Comparison of ENCODE assay signal across 23 cellular contexts in the genomic region with DNA sequence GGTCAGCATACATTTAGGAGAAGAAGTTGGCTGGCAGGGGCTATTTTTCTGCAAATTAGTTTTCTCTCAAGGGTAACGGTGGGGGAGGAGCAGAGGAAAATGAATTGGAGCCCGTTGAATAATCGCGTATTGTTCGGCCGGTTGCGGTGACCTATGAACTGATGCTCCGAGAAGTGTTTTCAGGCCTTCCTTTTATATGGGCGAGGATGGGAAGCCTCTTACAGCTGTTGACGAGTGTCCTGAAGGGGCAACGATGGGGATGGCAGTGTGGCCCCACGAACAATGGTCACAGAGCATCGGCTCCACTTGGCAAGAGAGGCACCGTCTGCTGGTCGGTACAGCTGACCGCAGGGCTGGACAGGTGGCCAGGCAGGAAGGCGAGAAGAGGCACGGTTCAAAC.
DNase-seq lines count a peak whose midpoint lies in the region; ATAC-seq and TF ChIP-seq lines count a peak whose summit lies in the region.
"Had no signal": no experiment of that assay in that cellular context is flagged by ENCODE, and none has a peak within 500 bp of the region (broad histone marks: within the 10 kb centered on the region; RNA-seq: fewer than 3 reads in every experiment).

No MANE protein-coding gene starts in this region.

- POLR2A ChIA-PET in activated CD4-positive, alpha-beta memory T cell treated with anti-CD3 and anti-CD28 coated beads for 36 hours (lab: Charles Lee): no interaction called here

- peaks cover 49% of the 10 kb centered on the region for H3K4me1 Mint-ChIP-seq in GM23338
- H3K4me1 Mint-ChIP-seq in activated CD4-positive, alpha-beta memory T cell treated with anti-CD3 and anti-CD28 coated beads for 36 hours (ENCODE audit: low read depth): no peaks in the 10 kb centered on the region
- H3K4me1 Mint-ChIP-seq: IgD-negative memory B cell, memory B cell had no signal

- H4K20me1 ChIP-seq in GM23338 (replicated peaks; ENCODE audit: insufficient read depth): no peaks in the 10 kb centered on the region
- H4K20me1 ChIP-seq: BLaER1 treated with 17β-estradiol and CSF1 and Interleukin-3, amounts not matched to agents 10 nM and 100 nM had no signal

- CTCF ChIA-PET in activated CD4-positive, alpha-beta memory T cell treated with anti-CD3 and anti-CD28 coated beads for 36 hours (lab: Charles Lee): no interaction called here

- ATAC-seq in GM23338 (peak; percentile 16; the same call in 1 of the 3 replicates), HG03342 (IDR thresholded peaks at IDR 0.05; ENCODE audit: unreplicated experiment) (no peak)
- ATAC-seq: SK-N-SH treated with all-trans-retinoic acid at 6 μM for 48 hours had no signal

- DNase-seq in GM23338 (ENCODE audit: low spot score) (peak; percentile 27), caudate nucleus (lab: John Stamatoyannopoulos, UW) (peak in 17 of 61 donors; percentile 4 to 67 (median 44)), putamen (ENCODE audit: low spot score) (peak; percentile 49), T-helper 1 cell (no peak)
- DNase-seq in activated CD4-positive, alpha-beta T cell treated with anti-CD3 and anti-CD28 coated beads for 48 hours: no peak
- no peak for DNase-seq in activated CD4-positive, alpha-beta memory T cell treated with anti-CD3 and anti-CD28 coated beads for 36 hours
- DNase-seq: activated naive CD4-positive, alpha-beta T cell treated with anti-CD3 and anti-CD28 coated beads for 36 hours; activated T-cell treated with anti-CD3 and anti-CD28 coated beads, Interleukin-2, amount 50 U/mL, for 24 hours; DMS 273 treated with DMSO at 0.1 percent for 48 hours; NCI-H146; NCI-H2171; NCI-H526; stimulated activated CD8-positive, alpha-beta memory T cell treated with anti-CD3 and anti-CD28 coated beads, Interleukin-4, amount 100 ng/mL, for 48 hours; T1000; uterus had no signal

- H3K27me3 ChIP-seq in GM23338 (ENCODE audit: insufficient read depth) (no peaks in the 10 kb centered on the region), layer of hippocampus (ENCODE audit: control insufficient read depth, insufficient read depth, low read length) (no peaks in the 10 kb centered on the region)
- H3K27me3 ChIP-seq: BLaER1 treated with 17β-estradiol and CSF1 and Interleukin-3, amounts not matched to agents 10 nM and 100 nM; uterus had no signal

- peaks cover 62% of the 10 kb centered on the region for H3K4me1 ChIP-seq in GM23338 (ENCODE audit: insufficient read depth)
- H3K4me1 ChIP-seq: uterus had no signal

- H3K9me3 Mint-ChIP-seq in GM23338: no peaks in the 10 kb centered on the region
- no peaks in the 10 kb centered on the region for H3K9me3 Mint-ChIP-seq in activated CD4-positive, alpha-beta memory T cell treated with anti-CD3 and anti-CD28 coated beads for 36 hours
- H3K9me3 Mint-ChIP-seq: activated naive CD4-positive, alpha-beta T cell treated with anti-CD3 and anti-CD28 coated beads for 36 hours; activated T-cell treated with anti-CD3 and anti-CD28 coated beads, Interleukin-2, amount 50 U/mL, for 24 hours; memory B cell had no signal

- peak overlapping the region; percentile 98 for H2AFZ ChIP-seq in GM23338

- no peak overlapping the region for H3K27ac Mint-ChIP-seq in GM23338
- H3K27ac Mint-ChIP-seq in activated CD4-positive, alpha-beta memory T cell treated with anti-CD3 and anti-CD28 coated beads for 36 hours: no peak overlapping the region
- H3K27ac Mint-ChIP-seq: activated naive CD4-positive, alpha-beta T cell treated with anti-CD3 and anti-CD28 coated beads for 36 hours; activated T-cell treated with anti-CD3 and anti-CD28 coated beads, Interleukin-2, amount 50 U/mL, for 24 hours; IgD-negative memory B cell; memory B cell had no signal

- TF ChIP-seq CTCF in GM23338 (conservative IDR thresholded peaks at IDR 0.05; ENCODE audit: low read depth in 2 of 2): no peak

- H3K9me2 ChIP-seq in GM23338 (ENCODE audit: insufficient read depth): no peaks in the 10 kb centered on the region

- no peak overlapping the region for H3K27ac ChIP-seq in GM23338 (ENCODE audit: low read depth)
- H3K27ac ChIP-seq in caudate nucleus (ENCODE audit: low read depth, low read length): peak overlapping the region; percentile 88
- H3K27ac ChIP-seq in layer of hippocampus (ENCODE audit: low read depth, low read length): peak overlapping the region; percentile 71
- H3K27ac ChIP-seq: BLaER1 treated with 17β-estradiol and CSF1 and Interleukin-3, amounts not matched to agents 10 nM and 100 nM; HL-60; neutrophil; uterus had no signal

- intact Hi-C loops in activated CD4-positive, alpha-beta memory T cell treated with anti-CD3 and anti-CD28 coated beads for 36 hours (cut with micrococcal nuclease): no loop called here

- no peaks in the 10 kb centered on the region for H3K79me2 ChIP-seq in GM23338 (replicated peaks; ENCODE audit: insufficient read depth)

- no peaks in the 10 kb centered on the region for H3K36me3 Mint-ChIP-seq in GM23338 (ENCODE audit: low read depth)
- no peaks in the 10 kb centered on the region for H3K36me3 Mint-ChIP-seq in activated CD4-positive, alpha-beta memory T cell treated with anti-CD3 and anti-CD28 coated beads for 36 hours
- H3K36me3 Mint-ChIP-seq: IgD-negative memory B cell, memory B cell had no signal

- H3F3A ChIP-seq in GM23338 (replicated peaks; ENCODE audit: low read depth): no peaks in the 10 kb centered on the region

- H3K36me3 ChIP-seq in GM23338 (ENCODE audit: insufficient read depth): no peaks in the 10 kb centered on the region
- H3K36me3 ChIP-seq: BLaER1 treated with 17β-estradiol and CSF1 and Interleukin-3, amounts not matched to agents 10 nM and 100 nM; neutrophil; uterus had no signal

- H3K4me2 ChIP-seq in GM23338: peak overlapping the region; percentile 84
- H3K4me2 ChIP-seq: BLaER1 treated with 17β-estradiol and CSF1 and Interleukin-3, amounts not matched to agents 10 nM and 100 nM had no signal

- peaks cover 11% of the 10 kb centered on the region for H3K27me3 Mint-ChIP-seq in GM23338 (ENCODE audit: insufficient read depth, low read depth, poor library complexity)
- peaks cover 4% of the 10 kb centered on the region for H3K27me3 Mint-ChIP-seq in activated CD4-positive, alpha-beta memory T cell treated with anti-CD3 and anti-CD28 coated beads for 36 hours

- peak overlapping the region; percentile 48 for H3K4me3 ChIP-seq in GM23338
- H3K4me3 ChIP-seq: BLaER1 treated with 17β-estradiol and CSF1 and Interleukin-3, amounts not matched to agents 10 nM and 100 nM; uterus had no signal

- H3K4me3 Mint-ChIP-seq in GM23338: peak overlapping the region; percentile 28; the same call in 1 of the 3 replicates
- H3K4me3 Mint-ChIP-seq in activated CD4-positive, alpha-beta memory T cell treated with anti-CD3 and anti-CD28 coated beads for 36 hours: no peak overlapping the region
- H3K4me3 Mint-ChIP-seq: activated naive CD4-positive, alpha-beta T cell treated with anti-CD3 and anti-CD28 coated beads for 36 hours; activated T-cell treated with anti-CD3 and anti-CD28 coated beads, Interleukin-2, amount 50 U/mL, for 24 hours; IgD-negative memory B cell; memory B cell had no signal

Comparison
In these comparisons a context has a peak if more than half of its experiments do, and no peak if none do; other contexts are left out.
1. DNase-seq: peak in GM23338 (single experiment) and putamen (single experiment); none in T-helper 1 cell (0 of 5), activated CD4-positive, alpha-beta T cell treated with anti-CD3 and anti-CD28 coated beads for 48 hours (single experiment) and activated CD4-positive, alpha-beta memory T cell treated with anti-CD3 and anti-CD28 coated beads for 36 hours (single experiment).